10 cellular contexts compared by ENCODE assay signal in the genomic region with DNA sequence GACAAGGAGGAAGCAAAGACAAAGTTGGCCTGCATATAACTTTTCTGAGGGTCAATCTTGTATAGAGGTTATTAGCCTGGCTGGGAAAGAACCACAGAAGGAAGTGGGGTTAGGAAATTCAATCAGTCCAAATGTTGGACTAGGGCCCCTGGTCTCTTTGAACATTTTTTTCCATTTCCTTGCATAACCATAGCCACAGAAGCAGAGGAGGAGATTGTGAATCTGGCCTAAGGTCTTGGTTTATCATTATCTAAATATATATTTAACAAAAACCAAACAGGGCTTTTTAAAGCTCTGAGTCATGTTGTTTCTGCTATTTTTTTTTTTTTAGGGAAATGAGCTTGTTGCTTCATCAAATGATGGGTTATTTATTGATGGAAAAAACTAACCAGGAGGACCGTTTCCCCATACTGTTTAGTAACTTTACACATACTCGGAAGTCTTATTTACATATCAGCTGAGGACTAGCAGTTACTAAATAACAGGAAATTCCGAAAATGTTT.
DNase-seq lines count a peak whose midpoint lies in the region; ATAC-seq and TF ChIP-seq lines count a peak whose summit lies in the region.
"Had no signal": no experiment of that assay in that cellular context is flagged by ENCODE, and none has a peak within 500 bp of the region (broad histone marks: within the 10 kb centered on the region; RNA-seq: fewer than 3 reads in every experiment).

No MANE protein-coding gene starts in this region.

- no peak overlapping the region for H3K4me2 ChIP-seq in PC-3 (ENCODE audit: low read length)

- H3F3A ChIP-seq in PC-3 (ENCODE audit: low read length, unreplicated experiment) = no peaks in the 10 kb centered on the region

- CTCF ChIA-PET in PC-3 (lab: Charles Lee) = interaction anchor here (0.6 to 0.9 kb wide), 2 partner anchors 26 to 60 kb away, joined by 3 read pairs; no protein-coding TSS in a partner anchor

- H3K27me3 ChIP-seq in PC-3 (ENCODE audit: low read length) = no peaks in the 10 kb centered on the region
- H3K27me3 ChIP-seq: ovary had no signal

- H3K4me1 ChIP-seq in PC-3 (ENCODE audit: insufficient read depth, low read length) = peaks cover 18% of the 10 kb centered on the region

- BruUV-seq in PC-3 (replicated peaks; lab: Mats Ljungman, UMichigan) = no TSS peak

- H3K27ac ChIP-seq in PC-3 (ENCODE audit: low read length) = 0 out of 2 replicates have a peak overlapping the region, but pooled peaks have one; percentile 9
- H3K27ac ChIP-seq: coronary artery, ovary had no signal

- H4K20me1 ChIP-seq in PC-3 (ENCODE audit: low read length) = no peaks in the 10 kb centered on the region

- no peaks in the 10 kb centered on the region for H3K36me3 ChIP-seq in PC-3 (ENCODE audit: low read depth, low read length)
- H3K36me3 ChIP-seq: ovary had no signal

- no peaks in the 10 kb centered on the region for H3K9me2 ChIP-seq in PC-3 (replicated peaks; ENCODE audit: low read length)

- H3K79me2 ChIP-seq in PC-3 (ENCODE audit: low read length) = no peaks in the 10 kb centered on the region

- H2AFZ ChIP-seq in PC-3 (ENCODE audit: low read length) = no peak overlapping the region

- intact Hi-C loops in PC-3 (cut with micrococcal nuclease) = no loop called here

- ATAC-seq in GM18873 (IDR thresholded peaks at IDR 0.05; ENCODE audit: low FRiP score, unreplicated experiment) (peak; percentile 83), HG02840 (IDR thresholded peaks at IDR 0.05; ENCODE audit: low FRiP score, unreplicated experiment) (peak; percentile 85), PC-3 (peak; percentile 66), omental fat pad (ENCODE audit: low FRiP score) (peak; percentile 56)

- H3K9ac ChIP-seq in PC-3 (ENCODE audit: low read length) = no peak overlapping the region

- POLR2A ChIA-PET in PC-3 (lab: Charles Lee; ENCODE audit: unreplicated experiment) = interaction anchor here (0.5 to 0.7 kb wide), 5 partner anchors 9 to 97 kb away, joined by 3 to 5 read pairs (median 4); no protein-coding TSS in a partner anchor

- TF ChIP-seq CTCF in PC-3 (conservative IDR thresholded peaks at IDR 0.05; ENCODE audit: low read depth, low read length) = no peak
- no peak for TF ChIP-seq CTCF in omental fat pad (IDR thresholded peaks at IDR 0.05)

- DNase-seq in PC-3 (peak; percentile 46), omental fat pad (ENCODE audit: low spot score) (no peak), mucosa of gallbladder (ENCODE audit: low spot score) (no peak), NCI-H446 treated with DMSO at 0.1 percent for 48 hours (lab: John Stamatoyannopoulos, UW) (no peak), NCI-H748 (lab: John Stamatoyannopoulos, UW; ENCODE audit: unreplicated experiment) (no peak)
- no peak for DNase-seq in activated CD4-positive, alpha-beta T cell treated with anti-CD3 and anti-CD28 coated beads for 4 hours
- DNase-seq: ovary had no signal

- no peaks in the 10 kb centered on the region for H3K9me3 ChIP-seq in PC-3 (ENCODE audit: low read length)
- H3K9me3 ChIP-seq: ovary had no signal

- no peak overlapping the region for H3K4me3 ChIP-seq in PC-3 (ENCODE audit: low read length)
- H3K4me3 ChIP-seq: coronary artery, ovary had no signal
